ENCODE assay signal across 37 cellular contexts in the genomic region with DNA sequence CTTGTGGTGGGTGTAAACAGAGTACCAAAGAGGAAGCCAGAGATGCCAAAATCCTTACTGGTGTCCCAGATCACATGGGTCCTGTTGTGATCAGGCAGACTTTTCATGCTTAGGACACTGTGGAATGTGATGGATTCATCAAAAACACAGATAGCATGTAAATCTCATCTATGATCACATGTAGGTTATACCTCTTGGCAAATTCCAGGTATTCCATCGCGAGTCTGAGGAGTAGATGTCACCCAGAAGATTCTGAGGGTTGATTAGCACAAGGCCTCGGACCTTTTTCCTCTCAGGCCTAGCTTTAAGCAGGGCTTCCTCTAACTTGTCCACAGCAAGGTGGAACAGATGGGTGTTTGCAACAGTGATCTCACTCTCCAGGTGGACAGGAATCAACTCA. TPM values are rescaled to one million over a fixed set of nuclear protein-coding genes. Genes with fewer than 3 reads are reported as not detected.
"Had no signal": no experiment of that assay in that cellular context is flagged by ENCODE, and none has a peak within 500 bp of the region (broad histone marks: within the 10 kb centered on the region; RNA-seq: fewer than 3 reads in every experiment).

No MANE protein-coding gene starts in this region.

- H3K27me3 ChIP-seq: MG63 had no signal

- H3K4me3 ChIP-seq: MG63 had no signal

- DNase-seq: Karpas-422, Kasumi-1, MG63, MM.1S, MV-4-11, NCI-H1048, NCI-H1092, NCI-H1092 treated with DMSO at 0.1 percent for 48 hours, NCI-H1105, NCI-H1105 treated with DMSO at 0.1 percent for 48 hours, NCI-H1417, NCI-H1417 treated with DMSO at 0.1 percent for 48 hours, NCI-H1436, NCI-H1436 treated with DMSO at 0.1 percent for 48 hours, NCI-H146, NCI-H1694, NCI-H1694 treated with DMSO at 0.1 percent for 48 hours, NCI-H187, NCI-H187 treated with DMSO at 0.1 percent for 48 hours, NCI-H1930, NCI-H2029, NCI-H2029 treated with DMSO at 0.1 percent for 48 hours, NCI-H2081, NCI-H2081 treated with DMSO at 0.1 percent for 48 hours, NCI-H2107, NCI-H2171, NCI-H2171 treated with DMSO at 0.1 percent for 48 hours, NCI-H2227 treated with DMSO at 0.1 percent for 48 hours, NCI-H226, NCI-H345, NCI-H446, NCI-H446 treated with DMSO at 0.1 percent for 48 hours, NCI-H510A had no signal

- H3K4me2 ChIP-seq: KMS-11 had no signal

- H3K36me3 ChIP-seq: MG63 had no signal

- H3K9ac ChIP-seq: KMS-11 had no signal

- H3K9me3 ChIP-seq: MG63 had no signal

- H3K27ac ChIP-seq: KMS-11 had no signal

RNA-seq across cellular contexts. Expression of gene CAGE1, which starts 48.3 kb away (rescaled TPM):
- total RNA-seq: LHCN-M2, M059J, NCI-H460 had no signal
